In genomic region chr17:11814655-11815262, GRCh38 we compare ENCODE assay signal across 22 cellular contexts.
"Had no signal": no experiment of that assay in that cellular context is flagged by ENCODE, and none has a peak within 500 bp of the region (broad histone marks: within the 10 kb centered on the region; RNA-seq: fewer than 3 reads in every experiment).

No MANE protein-coding gene starts in this region.

- H3K4me3 ChIP-seq: cardiac muscle cell had no signal

- ATAC-seq: activated CD8-positive, alpha-beta memory T cell treated with anti-CD3 and anti-CD28 coated beads, Interleukin-2, amount 10 ng/mL, durations not matched to agents 7 days and 5 days; PC-3; T-helper 17 cell had no signal

- H3K27ac ChIP-seq: brain microvascular endothelial cell, cardiac muscle cell had no signal

- DNase-seq: activated B cell treated with CpG ODN at 0.5 μM for 24 hours; activated CD4-positive, alpha-beta T cell treated with anti-CD3 and anti-CD28 coated beads for 1 hour; activated CD4-positive, alpha-beta T cell treated with anti-CD3 and anti-CD28 coated beads, Interleukin-2, amount 10 ng/mL, durations not matched to agents 24 days and 14 days; activated CD4-positive, alpha-beta T cell treated with anti-CD3 and anti-CD28 coated beads, Interleukin-2, amount 50 U/mL, for 48 hours; activated CD8-positive, alpha-beta memory T cell treated with anti-CD3 and anti-CD28 coated beads, Interleukin-2, amount 10 ng/mL, durations not matched to agents 7 days and 5 days; activated effector memory CD4-positive, alpha-beta T cell treated with Interleukin-2 at 50 U/mL for 16 hours; activated naive CD4-positive, alpha-beta T cell; activated T-cell treated with anti-CD3 and anti-CD28 coated beads, Interleukin-2, amount 50 U/mL, for 24 hours; aorta; brain microvascular endothelial cell; Kasumi-1; KBM-7; NCI-H1048; NCI-H146; NCI-H187 treated with DMSO at 0.1 percent for 48 hours; NCI-H510A treated with DMSO at 0.1 percent for 48 hours; NCI-H69; PC-3; SHP77 treated with DMSO at 0.1 percent for 48 hours; T-helper 17 cell; T-helper 9 cell had no signal

- H3K36me3 ChIP-seq: brain microvascular endothelial cell, cardiac muscle cell had no signal

- H3K27me3 ChIP-seq: brain microvascular endothelial cell, cardiac muscle cell had no signal
